ENCODE assay signal across 8 cellular contexts in genomic region chr15:74375303-74375693, GRCh38. TPM values are rescaled to one million over a fixed set of nuclear protein-coding genes. Genes with fewer than 3 reads are reported as not detected.
A peak's percentile ranks its signal among the peaks of the same experiment; 100 is the strongest.
DNase-seq lines count a peak whose midpoint lies in the region; ATAC-seq, FAIRE-seq and TF ChIP-seq lines count a peak whose summit lies in the region.

No MANE protein-coding gene starts in this region.

- no peak overlapping the region for H2AFZ ChIP-seq in keratinocyte (ENCODE audit: control insufficient read depth, low read length)

- ATAC-seq in HG02610 (IDR thresholded peaks at IDR 0.05; ENCODE audit: unreplicated experiment): no peak

- no peaks in the 10 kb centered on the region for H3K36me3 ChIP-seq in BLaER1 treated with 17β-estradiol and CSF1 and Interleukin-3, amounts not matched to agents 10 nM and 100 nM
- H3K36me3 ChIP-seq in HAP-1 (replicated peaks) (no peaks in the 10 kb centered on the region), keratinocyte (ENCODE audit: control insufficient read depth in 2 of 2, extremely low read depth in 1 of 2, insufficient read depth in 2 of 2, low read length in 2 of 2) (no peaks in the 10 kb centered on the region)

- no peak overlapping the region for H3K9ac ChIP-seq in BLaER1 treated with 17β-estradiol and CSF1 and Interleukin-3, amounts not matched to agents 10 nM and 100 nM
- H3K9ac ChIP-seq in keratinocyte (ENCODE audit: control insufficient read depth, extremely low read depth, insufficient read depth, low read length): no peak overlapping the region

- H3K9me3 ChIP-seq in BLaER1 treated with 17β-estradiol and CSF1 and Interleukin-3, amounts not matched to agents 10 nM and 100 nM (replicated peaks in 1 of 11): no peaks in the 10 kb centered on the region
- H3K9me3 ChIP-seq in HAP-1: no peaks in the 10 kb centered on the region
- H3K9me3 ChIP-seq in keratinocyte (ENCODE audit: control insufficient read depth, low read depth, low read length): no peaks in the 10 kb centered on the region

- no peaks in the 10 kb centered on the region for H3K79me2 ChIP-seq in keratinocyte (ENCODE audit: control insufficient read depth, insufficient read depth, low read length)

- H4K20me1 ChIP-seq in BLaER1 treated with 17β-estradiol and CSF1 and Interleukin-3, amounts not matched to agents 10 nM and 100 nM: peaks cover 0 to 12% (median 0%) of the 10 kb centered on the region in 11 experiments; a peak in 5 of 22 replicates
- no peaks in the 10 kb centered on the region for H4K20me1 ChIP-seq in keratinocyte (ENCODE audit: control insufficient read depth, extremely low read depth, insufficient read depth, low read length)

- dilution Hi-C loops in keratinocyte (cut with MboI; ENCODE audit: extremely low pct_ligation_motif_present, low sequenced_read_pairs): no loop called here

- in situ Hi-C loops in HAP-1 (cut with MboI; ENCODE audit: low sequenced_read_pairs): loop anchor here (5.0 kb wide), 1 partner anchor 397 kb away; no protein-coding TSS in a partner anchor

- DNase-seq in HAP-1 (ENCODE audit: low spot score in 2 of 2): peak; percentile 89 to 97
- peak; percentile 67 to 79 for DNase-seq in NCI-H446 (lab: John Stamatoyannopoulos, UW)
- peak; percentile 65 to 76 (median 70) for DNase-seq in activated CD4-positive, CD25-positive, alpha-beta regulatory T cell (lab: John Stamatoyannopoulos, UW)
- peak; percentile 89 for DNase-seq in cardiac fibroblast (ENCODE audit: low read depth in 2 of 2)
- DNase-seq in keratinocyte (ENCODE audit: low read depth, low spot score): no peak
- peak; percentile 80 for DNase-seq in stimulated activated CD4-positive, alpha-beta T cell treated with anti-CD3 and anti-CD28 coated beads, Interleukin-2, amount 100 ng/mL, for 4 hours (ENCODE audit: low read depth)

- H3K4me3 ChIP-seq in BLaER1 treated with 17β-estradiol and CSF1 and Interleukin-3, amounts not matched to agents 10 nM and 100 nM: no peak overlapping the region
- H3K4me3 ChIP-seq in HAP-1: no peak overlapping the region
- H3K4me3 ChIP-seq in cardiac fibroblast (replicated peaks in 1 of 2; ENCODE audit: low read depth in 2 of 2, low read length in 2 of 2): no peak overlapping the region
- no peak overlapping the region for H3K4me3 ChIP-seq in keratinocyte (ENCODE audit: control insufficient read depth in 2 of 3, extremely low read depth in 1 of 3, insufficient read depth in 2 of 3, low read depth in 1 of 3, low read length in 3 of 3)

- H3K4me2 ChIP-seq in BLaER1 treated with 17β-estradiol and CSF1 and Interleukin-3, amounts not matched to agents 10 nM and 100 nM: peak overlapping the region; percentile 87 to 100 (median 96); a peak in 20 of 22 replicates
- peak overlapping the region; percentile 99 for H3K4me2 ChIP-seq in keratinocyte (ENCODE audit: control insufficient read depth, extremely low read depth, insufficient read depth, low read depth, low read length)

- peaks cover 19 to 32% (median 27%) of the 10 kb centered on the region in 10 experiments for H3K4me1 ChIP-seq in BLaER1 treated with 17β-estradiol and CSF1 and Interleukin-3, amounts not matched to agents 10 nM and 100 nM
- H3K4me1 ChIP-seq in HAP-1: peaks cover 15% of the 10 kb centered on the region
- H3K4me1 ChIP-seq in keratinocyte (ENCODE audit: control insufficient read depth, extremely low read depth, insufficient read depth, low read length): peaks cover 25% of the 10 kb centered on the region

- peak; percentile 88 for FAIRE-seq in keratinocyte (lab: Jason Lieb, UNC)

- peak; percentile 91 for TF ChIP-seq CTCF in cardiac fibroblast (IDR thresholded peaks at IDR 0.05; ENCODE audit: low read depth, low read length)
- peak; percentile 79 to 95 (median 83) for TF ChIP-seq CTCF in keratinocyte (optimal IDR thresholded peaks at IDR 0.05 in 1 of 3, IDR thresholded peaks at IDR 0.05 in 1 of 3, conservative IDR thresholded peaks at IDR 0.05 in 1 of 3; ENCODE audit: extremely low read depth in 1 of 3, insufficient read depth in 2 of 3, low read length in 3 of 3)

- peaks cover 4% of the 10 kb centered on the region for H3K9me1 ChIP-seq in keratinocyte (ENCODE audit: control insufficient read depth, extremely low read depth, insufficient read depth, low read length)

- peaks cover 0 to 7% (median 0%) of the 10 kb centered on the region in 11 experiments; a peak in 1 of 22 replicates for H3K27me3 ChIP-seq in BLaER1 treated with 17β-estradiol and CSF1 and Interleukin-3, amounts not matched to agents 10 nM and 100 nM
- H3K27me3 ChIP-seq in HAP-1 (ENCODE audit: low read depth) (peaks cover 26% of the 10 kb centered on the region), keratinocyte (ENCODE audit: control insufficient read depth, extremely low read depth, insufficient read depth, low read length) (peaks cover 26% of the 10 kb centered on the region)

- H3K27ac ChIP-seq in BLaER1 treated with 17β-estradiol and CSF1 and Interleukin-3, amounts not matched to agents 10 nM and 100 nM: no peak overlapping the region
- H3K27ac ChIP-seq in keratinocyte (ENCODE audit: control insufficient read depth, insufficient read depth, low read length): no peak overlapping the region

RNA-seq across cellular contexts. Expression of gene CYP11A1, which starts 7.9 kb away (rescaled TPM):
- polyA plus RNA-seq in keratinocyte: 0.27 TPM in 1 of 3 replicates, not detected in the others
- not detected for polyA plus RNA-seq in keratinocyte (2011; ENCODE audit: low read depth)
- polyA plus RNA-seq in keratinocyte (2011; cell fraction: cytosol; rRNA removed): 0.13 and 0.25 TPM in 2 replicates
- polyA plus RNA-seq in keratinocyte (2011; cell fraction: nucleus; rRNA removed): 0.22 and 0.24 TPM in 2 replicates
- not detected in 2 replicates for polyA plus RNA-seq in keratinocyte (2012; ENCODE audit: low replicate concordance)
- polyA minus RNA-seq in keratinocyte: 0.13 TPM in 1 of 3 replicates, not detected in the others
- 2.1 TPM for polyA minus RNA-seq in keratinocyte (2011; cell fraction: cytosol; rRNA and poly(A)+ RNA removed)
- 1.2 TPM in 1 of 2 replicates, not detected in the other for polyA minus RNA-seq in keratinocyte (2011; cell fraction: nucleus; rRNA and poly(A)+ RNA removed)

RNA-seq across cellular contexts. Expression of gene SEMA7A, which starts 58.5 kb away (rescaled TPM):
- 8.0 to 15.5 TPM (median 8.1 TPM) in 3 replicates for polyA plus RNA-seq in keratinocyte
- 6.4 TPM for polyA plus RNA-seq in keratinocyte (2011; ENCODE audit: low read depth)
- polyA plus RNA-seq in keratinocyte (2011; cell fraction: cytosol; rRNA removed): 3.7 and 3.8 TPM in 2 replicates
- 21.0 and 21.5 TPM in 2 replicates for polyA plus RNA-seq in keratinocyte (2011; cell fraction: nucleus; rRNA removed)
- 12.2 and 17.7 TPM in 2 replicates for polyA plus RNA-seq in keratinocyte (2012; ENCODE audit: low replicate concordance)
- 15.0 to 36.5 TPM (median 16.5 TPM) in 3 replicates for polyA minus RNA-seq in keratinocyte
- 11.1 TPM for polyA minus RNA-seq in keratinocyte (2011; cell fraction: cytosol; rRNA and poly(A)+ RNA removed)
- polyA minus RNA-seq in keratinocyte (2011; cell fraction: nucleus; rRNA and poly(A)+ RNA removed): 22.6 and 23.0 TPM in 2 replicates
